In genomic region chr17:61407211-61407911, GRCh38 we compare ENCODE assay signal across 15 cellular contexts. TPM values are rescaled to one million over a fixed set of nuclear protein-coding genes. Genes with fewer than 3 reads are reported as not detected.
A peak's percentile ranks its signal among the peaks of the same experiment; 100 is the strongest.
DNase-seq lines count a peak whose midpoint lies in the region; ATAC-seq, FAIRE-seq and TF ChIP-seq lines count a peak whose summit lies in the region.
"Had no signal": no experiment of that assay in that cellular context is flagged by ENCODE, and none has a peak within 500 bp of the region (broad histone marks: within the 10 kb centered on the region; RNA-seq: fewer than 3 reads in every experiment).

No MANE protein-coding gene starts in this region.

- H4K20me1 ChIP-seq in H1 (replicated peaks in 1 of 2; ENCODE audit: control insufficient read depth in 1 of 2, insufficient read depth in 2 of 2, low read length in 2 of 2), result peaks cover 29 to 35% of the 10 kb centered on the region in 2 experiments

- POLR2A ChIA-PET in H1 (lab: Charles Lee; ENCODE audit: partially characterized antibody), result interaction anchor here (2.3 kb wide), 1 partner anchor 9 kb away, joined by 8 read pairs; no protein-coding TSS in a partner anchor

- H3K79me2 ChIP-seq in H1 (ENCODE audit: control insufficient read depth in 1 of 2, insufficient read depth in 2 of 2, low read length in 2 of 2), result no peaks in the 10 kb centered on the region

- H3K4me1 ChIP-seq in H1 (replicated peaks in 1 of 4; ENCODE audit: control insufficient read depth in 3 of 4, insufficient read depth in 4 of 4, low read length in 3 of 4), result peaks cover 0 to 38% (median 31%) of the 10 kb centered on the region in 4 experiments; a peak in 6 of 7 replicates

- no peak for TF ChIP-seq RAD21 in H1 (IDR thresholded peaks at IDR 0.05 in 1 of 2, conservative IDR thresholded peaks at IDR 0.05 in 1 of 2; ENCODE audit: low read depth in 2 of 2, low read length in 2 of 2)

- H2AK5ac ChIP-seq in H1 (ENCODE audit: low read depth, low read length), result peak overlapping the region; percentile 42; the same call in 1 of the 2 replicates

- H4K91ac ChIP-seq in H1 (replicated peaks; ENCODE audit: insufficient read length, low read length), result no peak overlapping the region

- CTCF ChIA-PET in H1 (lab: Charles Lee; ENCODE audit: partially characterized antibody), result interaction anchor here (0.9 to 8.8 kb wide), 6 partner anchors 13 to 436 kb away, joined by 3 to 108 read pairs (median 4); no protein-coding TSS in a partner anchor

- no peak overlapping the region for H3K23ac ChIP-seq in H1 (ENCODE audit: insufficient read length)

- H2AFZ ChIP-seq in H1 (ENCODE audit: low read length), result no peak overlapping the region

- peaks cover 0 to 15% (median 0%) of the 10 kb centered on the region in 4 experiments; a peak in 1 of 8 replicates for H3K36me3 ChIP-seq in H1 (ENCODE audit: control insufficient read depth in 2 of 4, insufficient read depth in 4 of 4, low read length in 3 of 4)

- peak; percentile 18 for DNase-seq in activated T-cell treated with anti-CD3 and anti-CD28 coated beads, Interleukin-2, amount 50 U/mL, for 1 hour
- DNase-seq in activated T-cell treated with anti-CD3 and anti-CD28 coated beads for 4 hours (no peak), H1 (ENCODE audit: low read depth in 1 of 2, low spot score in 2 of 2) (no peak), mesothelial cell of epicardium (ENCODE audit: low spot score in 2 of 2, unreplicated experiment in 2 of 2) (no peak), ureter (ENCODE audit: low spot score) (peak; percentile 43), HuH-7.5 (ENCODE audit: low spot score) (no peak), T-helper 9 cell (no peak)
- DNase-seq: NCI-H187 treated with DMSO at 0.1 percent for 48 hours had no signal

- H3K4ac ChIP-seq in H1 (replicated peaks; ENCODE audit: insufficient read length, low read depth, low read length), result no peak overlapping the region

- no peak overlapping the region for H2BK120ac ChIP-seq in H1 (replicated peaks; ENCODE audit: low read depth, low read length)

- 40% methylated on average over 6 of the region's 6 CpGs; no CpG with 5 or more reads in 1 of the 2 experiments for WGBS in H1 (ENCODE audit: extremely low coverage in 1 of 2, insufficient coverage in 1 of 2, insufficient read length in 1 of 2, insufficient replicate concordance in 2 of 2, low coverage in 1 of 2, low lambda C conversion rate in 2 of 2, missing lambda C conversion rate in 1 of 2), 2 experiments

- H3K27ac ChIP-seq in H1 (ENCODE audit: low read depth, low read length), result no peak overlapping the region
- H3K27ac ChIP-seq: A549, body of pancreas, SJSA1 had no signal

- no peak overlapping the region for H3K4me2 ChIP-seq in H1 (ENCODE audit: insufficient read depth in 1 of 2, low read depth in 2 of 2, low read length in 2 of 2)
- H3K4me2 ChIP-seq: A549 had no signal

- TF ChIP-seq POLR2A in H1 (IDR thresholded peaks at IDR 0.05; ENCODE audit: control extremely low read depth in 1 of 2, low read depth in 2 of 2, low read length in 2 of 2), result no peak

- peaks cover 92 to 100% (median 99%) of the 10 kb centered on the region in 4 experiments for H3K27me3 ChIP-seq in H1 (replicated peaks in 1 of 4; ENCODE audit: control insufficient read depth in 3 of 4, extremely low read depth in 1 of 4, insufficient read depth in 3 of 4, low read length in 3 of 4)
- H3K27me3 ChIP-seq: SJSA1 had no signal

- H4K5ac ChIP-seq in H1 (ENCODE audit: insufficient read length, low read depth, low read length), result no peak overlapping the region

- H2BK20ac ChIP-seq in H1 (ENCODE audit: low read length), result no peak overlapping the region

- no peak overlapping the region for H4K8ac ChIP-seq in H1 (ENCODE audit: extremely low read depth, insufficient read depth, low read length)

- H3K14ac ChIP-seq in H1 (ENCODE audit: insufficient read length), result no peak overlapping the region

- H2BK12ac ChIP-seq in H1 (ENCODE audit: low read depth, low read length), result no peak overlapping the region

- H3K23me2 ChIP-seq in H1 (ENCODE audit: low read depth, low read length), result peaks cover 10% of the 10 kb centered on the region; the same call in 1 of the 2 replicates

- H3K18ac ChIP-seq in H1 (ENCODE audit: extremely low read depth, low read length), result no peak overlapping the region

- H3K4me3 Mint-ChIP-seq in mesothelial cell of epicardium, result peak overlapping the region; percentile 68
- no peak overlapping the region for H3K4me3 Mint-ChIP-seq in activated T-helper 17 cell treated with anti-CD3 and anti-CD28 coated beads, Interleukin-2, amount 50 U/mL, for 72 hours

- peak overlapping the region; percentile 96 for H3K27ac Mint-ChIP-seq in mesothelial cell of epicardium
- H3K27ac Mint-ChIP-seq in activated T-helper 17 cell treated with anti-CD3 and anti-CD28 coated beads, Interleukin-2, amount 50 U/mL, for 72 hours, result no peak overlapping the region

- H3K4me1 Mint-ChIP-seq in mesothelial cell of epicardium, result peaks cover 59% of the 10 kb centered on the region
- peaks cover 11% of the 10 kb centered on the region for H3K4me1 Mint-ChIP-seq in activated T-helper 17 cell treated with anti-CD3 and anti-CD28 coated beads, Interleukin-2, amount 50 U/mL, for 72 hours

- H3K79me1 ChIP-seq in H1 (ENCODE audit: low read depth, low read length), result no peaks in the 10 kb centered on the region

- no peak overlapping the region for H3K56ac ChIP-seq in H1 (replicated peaks; ENCODE audit: insufficient read length, low read depth, low read length)

- no peak for TF ChIP-seq EP300 in H1 (IDR thresholded peaks at IDR 0.05; ENCODE audit: borderline replicate concordance in 1 of 2, low read depth in 2 of 2, low read length in 2 of 2)

- peaks cover 35% of the 10 kb centered on the region for H3K36me3 Mint-ChIP-seq in mesothelial cell of epicardium
- peaks cover 4% of the 10 kb centered on the region for H3K36me3 Mint-ChIP-seq in activated T-helper 17 cell treated with anti-CD3 and anti-CD28 coated beads, Interleukin-2, amount 50 U/mL, for 72 hours (ENCODE audit: low read depth)

- H3K9me3 ChIP-seq in H1 (ENCODE audit: insufficient read depth in 2 of 2, low read depth in 1 of 2, low read length in 1 of 2), result no peaks in the 10 kb centered on the region; a peak in 1 of 4 replicates
- H3K9me3 ChIP-seq: A549, body of pancreas had no signal

- no peak overlapping the region for H2BK5ac ChIP-seq in H1 (ENCODE audit: low read depth, low read length)

- no peak overlapping the region for H3K9ac ChIP-seq in H1 (replicated peaks in 1 of 4; ENCODE audit: extremely low read depth in 1 of 4, low read depth in 3 of 4, low read length in 3 of 4)

- H3K27me3 Mint-ChIP-seq in mesothelial cell of epicardium (ENCODE audit: low read depth), result peaks cover 3% of the 10 kb centered on the region
- peaks cover 52% of the 10 kb centered on the region for H3K27me3 Mint-ChIP-seq in activated T-helper 17 cell treated with anti-CD3 and anti-CD28 coated beads, Interleukin-2, amount 50 U/mL, for 72 hours

- H3K4me3 ChIP-seq in H1 (ENCODE audit: extremely low read depth in 1 of 4, insufficient read depth in 2 of 4, low read depth in 3 of 4, low read length in 4 of 4), result no peak overlapping the region
- H3K4me3 ChIP-seq: A549, body of pancreas, SJSA1 had no signal

- no peak for FAIRE-seq in H1 (lab: Jason Lieb, UNC)
- FAIRE-seq: A549 had no signal

- ATAC-seq in activated T-helper 17 cell treated with anti-CD3 and anti-CD28 coated beads, Interleukin-2, amount 50 U/mL, for 72 hours (replicated peaks), result no peak
- ATAC-seq: A549; activated CD4-positive, CD25-positive, alpha-beta regulatory T cell treated with anti-CD3 and anti-CD28 coated beads, Interleukin-2, amount 50 U/mL, for 24 hours; body of pancreas; right cardiac atrium had no signal

- TF ChIP-seq CTCF in H1 (IDR thresholded peaks at IDR 0.05; ENCODE audit: control extremely low read depth in 1 of 3, insufficient read depth in 1 of 3, low read depth in 1 of 3, low read length in 3 of 3), result no peak
- no peak for TF ChIP-seq CTCF in mesothelial cell of epicardium (IDR thresholded peaks at IDR 0.05; ENCODE audit: unreplicated experiment)

- 0 out of 2 replicates have a peak overlapping the region, but pooled peaks have one; percentile 40 for H2BK15ac ChIP-seq in H1 (ENCODE audit: low read length)

- no peaks in the 10 kb centered on the region for H3K9me3 Mint-ChIP-seq in mesothelial cell of epicardium
- no peaks in the 10 kb centered on the region for H3K9me3 Mint-ChIP-seq in activated T-helper 17 cell treated with anti-CD3 and anti-CD28 coated beads, Interleukin-2, amount 50 U/mL, for 72 hours

TF ChIP-seq in H1, 55 proteins besides CTCF, POLR2A, EP300 and RAD21:
- TF ChIP-seq CBX5 (IDR thresholded peaks at IDR 0.05; ENCODE audit: low read depth, low read length) (no peak), KDM4A (IDR thresholded peaks at IDR 0.05; ENCODE audit: low read depth, low read length, severe bottlenecking) (no peak)
TF ChIP-seq in H1: peak in this region for 0.

RNA-seq across cellular contexts. Expression of gene TBX2, which starts 7.7 kb away (rescaled TPM):
- not detected in 2 replicates for total RNA-seq in H1 (2021; fragmentation: NEBNext Ultra II Directional; extraction: Animal tissue kit (Norgen Biotek cat#: 25700))
- 0.02 TPM in 1 of 2 replicates, not detected in the other for polyA plus RNA-seq in H1 (2011; rRNA removed)
- polyA plus RNA-seq in H1 (2011; cell fraction: cytosol; rRNA removed), result not detected
- polyA plus RNA-seq in H1 (2011; cell fraction: nucleus; rRNA removed), result not detected
- polyA plus RNA-seq in H1 (2012, experiment 1 of 2), result 0.09 TPM in 1 of 4 replicates, not detected in the others
- not detected for polyA plus RNA-seq in H1 (2012, experiment 2 of 2)
- not detected for polyA plus RNA-seq in H1 (2013, experiment 1 of 2)
- not detected for polyA plus RNA-seq in H1 (2013, experiment 2 of 2)
- not detected in 2 replicates for polyA minus RNA-seq in H1 (2011; rRNA and poly(A)+ RNA removed)
- polyA minus RNA-seq in H1 (2011; cell fraction: cytosol; rRNA and poly(A)+ RNA removed), result not detected
- not detected for polyA minus RNA-seq in H1 (2011; cell fraction: nucleus; rRNA and poly(A)+ RNA removed)
- 164 to 176 TPM (median 173 TPM) in 3 replicates for total RNA-seq in mesothelial cell of epicardium
- 266 TPM for total RNA-seq in ureter
- total RNA-seq in activated T-helper 17 cell treated with anti-CD3 and anti-CD28 coated beads, Interleukin-2, amount 50 U/mL, for 72 hours, result not detected

RNA-seq across cellular contexts. Expression of gene TBX4, which starts 44.9 kb away (rescaled TPM):
- not detected in 2 replicates for total RNA-seq in H1 (2021; fragmentation: NEBNext Ultra II Directional; extraction: Animal tissue kit (Norgen Biotek cat#: 25700))
- polyA plus RNA-seq in H1 (2011; rRNA removed), result 0.02 TPM in 1 of 2 replicates, not detected in the other
- polyA plus RNA-seq in H1 (2011; cell fraction: cytosol; rRNA removed), result not detected
- polyA plus RNA-seq in H1 (2011; cell fraction: nucleus; rRNA removed), result not detected
- 0.15 to 0.34 TPM in 2 of 4 replicates, not detected in the others for polyA plus RNA-seq in H1 (2012, experiment 1 of 2)
- 0.04 TPM for polyA plus RNA-seq in H1 (2012, experiment 2 of 2)
- not detected for polyA plus RNA-seq in H1 (2013, experiment 1 of 2)
- 0.02 TPM for polyA plus RNA-seq in H1 (2013, experiment 2 of 2)
- polyA minus RNA-seq in H1 (2011; rRNA and poly(A)+ RNA removed), result not detected in 2 replicates
- not detected for polyA minus RNA-seq in H1 (2011; cell fraction: cytosol; rRNA and poly(A)+ RNA removed)
- not detected for polyA minus RNA-seq in H1 (2011; cell fraction: nucleus; rRNA and poly(A)+ RNA removed)
- total RNA-seq in mesothelial cell of epicardium (51.9 to 56.6 TPM (median 54.2 TPM) in 3 replicates), ureter (not detected)
- not detected for total RNA-seq in activated T-helper 17 cell treated with anti-CD3 and anti-CD28 coated beads, Interleukin-2, amount 50 U/mL, for 72 hours
- total RNA-seq: body of pancreas, LHCN-M2, right cardiac atrium had no signal

Comparison
In these comparisons a context has a peak if more than half of its experiments do, and no peak if none do; other contexts are left out.
1. DNase-seq: peak in activated T-cell treated with anti-CD3 and anti-CD28 coated beads, Interleukin-2, amount 50 U/mL, for 1 hour (single experiment) and ureter (single experiment); none in activated T-cell treated with anti-CD3 and anti-CD28 coated beads for 4 hours (single experiment), H1 (0 of 2), mesothelial cell of epicardium (0 of 2), HuH-7.5 (single experiment) and T-helper 9 cell (single experiment).
2. RNA of gene TBX2, which starts 7.7 kb away (total RNA-seq): 266 TPM in ureter (single experiment) and 164 to 176 TPM in mesothelial cell of epicardium; not detected in H1 and not detected in activated T-helper 17 cell treated with anti-CD3 and anti-CD28 coated beads, Interleukin-2, amount 50 U/mL, for 72 hours; every median in the first group is over 100 times any median in the second.
3. RNA of gene TBX4, which starts 44.9 kb away (total RNA-seq): 51.9 to 56.6 TPM in mesothelial cell of epicardium; not detected in ureter (single experiment), not detected in H1 and not detected in activated T-helper 17 cell treated with anti-CD3 and anti-CD28 coated beads, Interleukin-2, amount 50 U/mL, for 72 hours; every median in the first group is over 10 times any median in the second.